Comparison of ENCODE assay signal across 12 cellular contexts in genomic region chr2:158893057-158893456, GRCh38.
DNase-seq lines count a peak whose midpoint lies in the region; ATAC-seq and TF ChIP-seq lines count a peak whose summit lies in the region.
"Had no signal": no experiment of that assay in that cellular context is flagged by ENCODE, and none has a peak within 500 bp of the region (broad histone marks: within the 10 kb centered on the region; RNA-seq: fewer than 3 reads in every experiment).

No MANE protein-coding gene starts in this region.

- POLR2A ChIA-PET in BJ (lab: Charles Lee) = no interaction called here

- no peaks in the 10 kb centered on the region for H3K27me3 Mint-ChIP-seq in osteocyte (ENCODE audit: unreplicated experiment)

- TF ChIP-seq CTCF in BJ (IDR thresholded peaks at IDR 0.05; ENCODE audit: insufficient read depth, low read depth, low read length) (no peak), osteocyte (IDR thresholded peaks at IDR 0.05) (no peak), GM13977 (IDR thresholded peaks at IDR 0.05; ENCODE audit: extremely low read depth, insufficient read depth, missing control alignments) (no peak)

- H3K27ac Mint-ChIP-seq in osteocyte (ENCODE audit: unreplicated experiment) = peak overlapping the region; percentile 7
- H3K27ac Mint-ChIP-seq: activated B cell treated with CpG ODN at 0.5 μM for 24 hours; activated T-helper 2 cell treated with anti-CD3 and anti-CD28 coated beads, Interferon-gamma antibody, Interleukin-2, Interleukin-4, amounts not matched to agents 10 μg/mL and 5 μg/mL and 100 μg/mL, durations not matched to agents 14 hours and 24 hours and 36 hours; CD8-positive, alpha-beta memory T cell had no signal

- no peak overlapping the region for H3K4me3 Mint-ChIP-seq in osteocyte (ENCODE audit: unreplicated experiment)
- H3K4me3 Mint-ChIP-seq: activated B cell treated with CpG ODN at 0.5 μM for 24 hours; CD8-positive, alpha-beta memory T cell had no signal

- no peaks in the 10 kb centered on the region for H3K27me3 ChIP-seq in BJ (ENCODE audit: control insufficient read depth, insufficient read depth, low read length)

- no peaks in the 10 kb centered on the region for H3K36me3 Mint-ChIP-seq in osteocyte (ENCODE audit: unreplicated experiment)
- H3K36me3 Mint-ChIP-seq: CD8-positive, alpha-beta memory T cell had no signal

- DNase-seq in BJ (ENCODE audit: low read depth) (peak; percentile 19), NCI-H446 treated with DMSO at 0.1 percent for 48 hours (lab: John Stamatoyannopoulos, UW) (peak; percentile 74), epithelial cell of prostate (ENCODE audit: low read depth, low spot score) (peak; percentile 77), osteocyte (ENCODE audit: extremely low spot score, unreplicated experiment) (peak; percentile 83), GM13977 (ENCODE audit: low spot score) (no peak)
- DNase-seq in activated effector memory CD4-positive, alpha-beta T cell treated with anti-CD3 and anti-CD28 coated beads, Interleukin-2, amount 50 U/mL, for 16 hours = no peak
- no peak for DNase-seq in activated CD4-positive, alpha-beta T cell treated with anti-CD3 and anti-CD28 coated beads for 4 hours
- DNase-seq: activated B cell treated with CpG ODN at 0.5 μM for 24 hours; CD8-positive, alpha-beta memory T cell; cortex of kidney had no signal

- CTCF ChIA-PET in BJ (lab: Yijun Ruan, JAX) = interaction anchor here (1.4 kb wide), 1 partner anchor 226 kb away, joined by 4 read pairs; no protein-coding TSS in a partner anchor

- H3K36me3 ChIP-seq in BJ (ENCODE audit: control insufficient read depth, insufficient read depth, low read length) = no peaks in the 10 kb centered on the region

- no peaks in the 10 kb centered on the region for H3K9me3 Mint-ChIP-seq in osteocyte (ENCODE audit: unreplicated experiment)
- H3K9me3 Mint-ChIP-seq: activated B cell treated with CpG ODN at 0.5 μM for 24 hours; CD8-positive, alpha-beta memory T cell had no signal

- H3K27ac ChIP-seq in epithelial cell of prostate = peak overlapping the region; percentile 98

- ATAC-seq in HG02870 (IDR thresholded peaks at IDR 0.05; ENCODE audit: unreplicated experiment) = no peak

- H3K4me1 Mint-ChIP-seq in osteocyte (ENCODE audit: unreplicated experiment) = peaks cover 12% of the 10 kb centered on the region
- H3K4me1 Mint-ChIP-seq: activated B cell treated with CpG ODN at 0.5 μM for 24 hours; CD8-positive, alpha-beta memory T cell had no signal

- no peak overlapping the region for H3K4me3 ChIP-seq in BJ (ENCODE audit: low read depth, low read length)

- in situ Hi-C loops in GM13977 (cut with MboI; ENCODE audit: low pct_unique_long_range_greater_than_20kb, low sequenced_read_pairs, unreplicated experiment) = no loop called here

Comparison
In these comparisons a context has a peak if more than half of its experiments do, and no peak if none do; other contexts are left out.
1. DNase-seq: peak in BJ (single experiment), NCI-H446 treated with DMSO at 0.1 percent for 48 hours (single experiment), epithelial cell of prostate (single experiment) and osteocyte (single experiment); none in activated effector memory CD4-positive, alpha-beta T cell treated with anti-CD3 and anti-CD28 coated beads, Interleukin-2, amount 50 U/mL, for 16 hours (single experiment), GM13977 (single experiment) and activated CD4-positive, alpha-beta T cell treated with anti-CD3 and anti-CD28 coated beads for 4 hours (0 of 2).